In genomic region chr13:111323950-111324651, GRCh38 we compare ENCODE assay signal across 23 cellular contexts. TPM values are rescaled to one million over a fixed set of nuclear protein-coding genes. Genes with fewer than 3 reads are reported as not detected.
A peak's percentile ranks its signal among the peaks of the same experiment; 100 is the strongest.
DNase-seq lines count a peak whose midpoint lies in the region; ATAC-seq, FAIRE-seq and TF ChIP-seq lines count a peak whose summit lies in the region.
"Had no signal": no experiment of that assay in that cellular context is flagged by ENCODE, and none has a peak within 500 bp of the region (broad histone marks: within the 10 kb centered on the region; RNA-seq: fewer than 3 reads in every experiment).

No MANE protein-coding gene starts in this region.

- peaks cover 5% of the 10 kb centered on the region for H3K36me3 Mint-ChIP-seq in T-helper 17 cell (ENCODE audit: low read depth)
- H3K36me3 Mint-ChIP-seq: T-cell had no signal

- DNase-seq in stimulated activated CD4-positive, alpha-beta T cell treated with anti-CD3 and anti-CD28 coated beads, Interleukin-15, amount 100 ng/mL, for 24 hours: peak; percentile 25
- DNase-seq in stimulated activated CD4-positive, alpha-beta T cell treated with anti-CD3 and anti-CD28 coated beads, Interleukin-12 subunit alpha, Interleukin-12 subunit beta, amount 100 ng/mL, for 4 hours: no peak
- DNase-seq in T-helper 17 cell: no peak
- DNase-seq in kidney: peak; percentile 58
- DNase-seq in cerebellar nuclear complex (lab: John Stamatoyannopoulos, UW): no peak
- DNase-seq: body of pancreas; NCI-H1092; NCI-H2081 treated with DMSO at 0.1 percent for 48 hours; NCI-H510A treated with DMSO at 0.1 percent for 48 hours; stimulated activated naive B cell treated with anti-CD40 and anti-IgM and Interleukin-4, amounts not matched to agents 10 μg/mL and 1 μg/mL and 100 μg/mL, for 72 hours; trophoblast cell had no signal

- FAIRE-seq in kidney (lab: Jason Lieb, UNC): no peak
- FAIRE-seq: colon, endometrium, HTR-8/SVneo had no signal

- no peak overlapping the region for H3K4me3 Mint-ChIP-seq in T-helper 17 cell
- H3K4me3 Mint-ChIP-seq: activated naive CD4-positive, alpha-beta T cell treated with anti-CD3 and anti-CD28 coated beads, Interleukin-2, amount 50 U/mL, for 24 hours; stimulated activated naive B cell treated with anti-CD40 and anti-IgM and Interleukin-4, amounts not matched to agents 10 μg/mL and 1 μg/mL and 100 μg/mL, for 72 hours; T-cell had no signal

- H3K9ac ChIP-seq in kidney (ENCODE audit: low read length in 2 of 2): no peak overlapping the region

- no peaks in the 10 kb centered on the region for H3K9me3 ChIP-seq in T-helper 17 cell (ENCODE audit: control insufficient read depth, low read length, poor library complexity, severe bottlenecking)
- H3K9me3 ChIP-seq in kidney (ENCODE audit: control insufficient read depth in 1 of 2, low read length in 2 of 2): no peaks in the 10 kb centered on the region
- H3K9me3 ChIP-seq: body of pancreas, right atrium auricular region had no signal

- TF ChIP-seq CTCF in kidney (IDR thresholded peaks at IDR 0.05; ENCODE audit: borderline replicate concordance, extremely low read depth, insufficient read depth): no peak

- no peaks in the 10 kb centered on the region for H3K27me3 Mint-ChIP-seq in T-helper 17 cell
- H3K27me3 Mint-ChIP-seq: activated naive CD4-positive, alpha-beta T cell treated with anti-CD3 and anti-CD28 coated beads, Interleukin-2, amount 50 U/mL, for 24 hours; stimulated activated naive B cell treated with anti-CD40 and anti-IgM and Interleukin-4, amounts not matched to agents 10 μg/mL and 1 μg/mL and 100 μg/mL, for 72 hours; T-cell had no signal

- no peaks in the 10 kb centered on the region for H3K36me3 ChIP-seq in kidney (ENCODE audit: control insufficient read depth in 1 of 2, insufficient read depth in 2 of 2, low read length in 2 of 2)
- H3K36me3 ChIP-seq: right atrium auricular region had no signal

- intact Hi-C loops in kidney (cut with DNase I): no loop called here

- H3K27ac Mint-ChIP-seq in T-helper 17 cell: peak overlapping the region; percentile 24
- H3K27ac Mint-ChIP-seq: activated naive CD4-positive, alpha-beta T cell treated with anti-CD3 and anti-CD28 coated beads, Interleukin-2, amount 50 U/mL, for 24 hours; stimulated activated naive B cell treated with anti-CD40 and anti-IgM and Interleukin-4, amounts not matched to agents 10 μg/mL and 1 μg/mL and 100 μg/mL, for 72 hours; T-cell had no signal

- peaks cover 7% of the 10 kb centered on the region for H3K4me1 Mint-ChIP-seq in T-helper 17 cell
- H3K4me1 Mint-ChIP-seq: stimulated activated naive B cell treated with anti-CD40 and anti-IgM and Interleukin-4, amounts not matched to agents 10 μg/mL and 1 μg/mL and 100 μg/mL, for 72 hours had no signal

- no peak overlapping the region for H3K4me3 ChIP-seq in kidney (ENCODE audit: low read length in 2 of 2)
- H3K4me3 ChIP-seq: body of pancreas, right atrium auricular region had no signal

- no peak overlapping the region for H3K27ac ChIP-seq in kidney (ENCODE audit: low read depth in 2 of 2, low read length in 2 of 2)
- H3K27ac ChIP-seq: body of pancreas, right atrium auricular region, VCaP had no signal

- H3K4me1 ChIP-seq in kidney (ENCODE audit: control insufficient read depth in 1 of 2, insufficient read depth in 1 of 2, low read depth in 1 of 2, low read length in 2 of 2): no peaks in the 10 kb centered on the region
- H3K4me1 ChIP-seq: body of pancreas, right atrium auricular region had no signal

- ATAC-seq in T-helper 17 cell (no peak), GM18519 (IDR thresholded peaks at IDR 0.05; ENCODE audit: low FRiP score, unreplicated experiment) (no peak), HG03457 (IDR thresholded peaks at IDR 0.05; ENCODE audit: unreplicated experiment) (no peak)
- ATAC-seq: body of pancreas; stimulated activated naive B cell treated with anti-CD40 and anti-IgM and Interleukin-4, amounts not matched to agents 10 μg/mL and 1 μg/mL and 100 μg/mL, for 72 hours; T-cell had no signal

RNA-seq across cellular contexts. Expression of gene TEX29, which starts 3.7 kb away (rescaled TPM):
- not detected for total RNA-seq in T-helper 17 cell
- not detected for total RNA-seq in kidney
- not detected for polyA plus RNA-seq in kidney (ENCODE audit: insufficient read depth, low read depth, low replicate concordance)
- total RNA-seq: body of pancreas, G401, LHCN-M2, lower leg skin, right atrium auricular region had no signal

Comparison
In these comparisons a context has a peak if more than half of its experiments do, and no peak if none do; other contexts are left out.
1. DNase-seq: peak in stimulated activated CD4-positive, alpha-beta T cell treated with anti-CD3 and anti-CD28 coated beads, Interleukin-15, amount 100 ng/mL, for 24 hours (single experiment) and kidney (single experiment); none in stimulated activated CD4-positive, alpha-beta T cell treated with anti-CD3 and anti-CD28 coated beads, Interleukin-12 subunit alpha, Interleukin-12 subunit beta, amount 100 ng/mL, for 4 hours (single experiment), T-helper 17 cell (0 of 3) and cerebellar nuclear complex (0 of 2).